ENCODE assay signal across 11 cellular contexts in the genomic region with DNA sequence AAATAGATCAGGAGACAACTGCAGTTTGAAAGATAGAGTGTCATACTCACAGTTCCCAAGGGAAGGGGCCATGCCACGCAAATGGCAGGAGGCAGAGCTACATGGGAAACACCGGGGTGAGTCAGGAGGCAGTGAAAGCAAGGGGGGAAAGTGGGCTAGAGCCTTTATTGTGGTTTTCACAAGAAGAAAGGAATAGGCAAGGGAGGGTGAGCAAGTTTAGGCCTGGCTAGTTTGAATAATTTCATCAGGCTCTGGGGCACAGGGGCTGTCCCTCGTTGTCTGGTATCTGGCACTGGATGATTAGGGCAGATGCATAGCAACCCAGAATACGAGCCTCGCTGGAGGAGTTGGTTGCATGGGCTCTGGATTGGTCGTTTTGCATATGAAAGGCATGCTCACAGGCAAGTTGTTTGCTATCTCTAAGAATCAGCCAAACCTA. TPM values are rescaled to one million over a fixed set of nuclear protein-coding genes. Genes with fewer than 3 reads are reported as not detected.
A peak's percentile ranks its signal among the peaks of the same experiment; 100 is the strongest.
DNase-seq lines count a peak whose midpoint lies in the region; ATAC-seq and TF ChIP-seq lines count a peak whose summit lies in the region.
"Had no signal": no experiment of that assay in that cellular context is flagged by ENCODE, and none has a peak within 500 bp of the region (broad histone marks: within the 10 kb centered on the region; RNA-seq: fewer than 3 reads in every experiment).

No MANE protein-coding gene starts in this region.

- H3K9me3 Mint-ChIP-seq in activated B cell treated with CpG ODN at 0.5 μM for 24 hours, result no peaks in the 10 kb centered on the region
- H3K9me3 Mint-ChIP-seq: naive B cell had no signal

- intact Hi-C loops in activated B cell treated with CpG ODN at 0.5 μM for 24 hours (cut with micrococcal nuclease), result no loop called here

- ATAC-seq in GM18517 (IDR thresholded peaks at IDR 0.05; ENCODE audit: unreplicated experiment), result peak; percentile 49
- ATAC-seq in GM21786 (IDR thresholded peaks at IDR 0.05; ENCODE audit: unreplicated experiment), result peak; percentile 60
- ATAC-seq in activated B cell treated with CpG ODN at 0.5 μM for 24 hours (ENCODE audit: low read depth), result peak; percentile 88
- ATAC-seq: Panc1 had no signal

- H3K27me3 Mint-ChIP-seq in activated B cell treated with CpG ODN at 0.5 μM for 24 hours, result no peaks in the 10 kb centered on the region

- CTCF ChIA-PET in activated B cell treated with CpG ODN at 0.5 μM for 24 hours (lab: Charles Lee), result interaction anchor here (0.5 kb wide), 1 partner anchor 126 kb away, joined by 3 read pairs; no protein-coding TSS in a partner anchor

- H3K27ac Mint-ChIP-seq in activated B cell treated with CpG ODN at 0.5 μM for 24 hours, result peak overlapping the region; percentile 50
- H3K27ac Mint-ChIP-seq: naive B cell had no signal

- H3K36me3 Mint-ChIP-seq in activated B cell treated with CpG ODN at 0.5 μM for 24 hours (ENCODE audit: low read depth), result no peaks in the 10 kb centered on the region
- H3K36me3 Mint-ChIP-seq: naive B cell had no signal

- no peak for DNase-seq in activated B cell treated with CpG ODN at 0.5 μM for 24 hours
- DNase-seq in stimulated activated CD4-positive, alpha-beta T cell treated with anti-CD3 and anti-CD28 coated beads, Interleukin-1b, Interleukin-23, amount 100 ng/mL, for 48 hours, result peak; percentile 64
- no peak for DNase-seq in NCI-H345 (lab: John Stamatoyannopoulos, UW)
- no peak for DNase-seq in anterior cingulate cortex (lab: John Stamatoyannopoulos, UW)
- DNase-seq in MV-4-11 (lab: John Stamatoyannopoulos, UW), result no peak
- DNase-seq: naive B cell, NCI-H1694 treated with DMSO at 0.1 percent for 48 hours had no signal

- POLR2A ChIA-PET in activated B cell treated with CpG ODN at 0.5 μM for 24 hours (lab: Charles Lee), result no interaction called here

- H3K4me1 Mint-ChIP-seq in activated B cell treated with CpG ODN at 0.5 μM for 24 hours, result peaks cover 7% of the 10 kb centered on the region

- no peak for TF ChIP-seq CTCF in activated B cell treated with CpG ODN at 0.5 μM for 24 hours (IDR thresholded peaks at IDR 0.05)

- H3K4me3 Mint-ChIP-seq in activated B cell treated with CpG ODN at 0.5 μM for 24 hours, result no peak overlapping the region

RNA-seq across cellular contexts. Expression of a gene that starts 17.0 kb away (rescaled TPM):
- not detected in 2 replicates for total RNA-seq in activated B cell treated with CpG ODN at 0.5 μM for 24 hours
- total RNA-seq: urinary bladder had no signal

RNA-seq across cellular contexts. Expression of a gene that starts 49.3 kb away (rescaled TPM):
- 11.1 and 11.6 TPM in 2 replicates for total RNA-seq in activated B cell treated with CpG ODN at 0.5 μM for 24 hours
